ENCODE assay signal across 21 cellular contexts in genomic region chr7:21099432-21099831, GRCh38.
DNase-seq lines count a peak whose midpoint lies in the region; ATAC-seq, FAIRE-seq and TF ChIP-seq lines count a peak whose summit lies in the region.
"Had no signal": no experiment of that assay in that cellular context is flagged by ENCODE, and none has a peak within 500 bp of the region (broad histone marks: within the 10 kb centered on the region; RNA-seq: fewer than 3 reads in every experiment).

No MANE protein-coding gene starts in this region.

- no peaks in the 10 kb centered on the region for H3K9me3 Mint-ChIP-seq in activated naive CD8-positive, alpha-beta T cell treated with anti-CD3 and anti-CD28 coated beads, Interleukin-2, amount 50 U/mL, for 24 hours
- no peaks in the 10 kb centered on the region for H3K9me3 Mint-ChIP-seq in activated naive CD4-positive, alpha-beta T cell treated with anti-CD3 and anti-CD28 coated beads, Interleukin-2, amount 10 ng/mL, durations not matched to agents 7 days and 5 days
- H3K9me3 Mint-ChIP-seq: mesothelial cell of epicardium had no signal

- no peaks in the 10 kb centered on the region for H3K4me1 Mint-ChIP-seq in activated naive CD8-positive, alpha-beta T cell treated with anti-CD3 and anti-CD28 coated beads, Interleukin-2, amount 50 U/mL, for 24 hours
- H3K4me1 Mint-ChIP-seq in activated naive CD4-positive, alpha-beta T cell treated with anti-CD3 and anti-CD28 coated beads, Interleukin-2, amount 10 ng/mL, durations not matched to agents 7 days and 5 days = no peaks in the 10 kb centered on the region
- H3K4me1 Mint-ChIP-seq: activated CD8-positive, alpha-beta memory T cell treated with anti-CD3 and anti-CD28 coated beads, Interleukin-2, amount 10 ng/mL, durations not matched to agents 7 days and 5 days; CD8-positive, alpha-beta memory T cell had no signal

- no peak overlapping the region for H3K4me2 ChIP-seq in keratinocyte (ENCODE audit: control insufficient read depth, extremely low read depth, insufficient read depth, low read depth, low read length)

- FAIRE-seq in keratinocyte (lab: Jason Lieb, UNC) = peak; percentile 34
- FAIRE-seq: small intestine had no signal

- H3K9me3 ChIP-seq in MG63 = no peaks in the 10 kb centered on the region
- no peaks in the 10 kb centered on the region for H3K9me3 ChIP-seq in keratinocyte (ENCODE audit: control insufficient read depth, low read depth, low read length)
- H3K9me3 ChIP-seq in Peyer's patch = no peaks in the 10 kb centered on the region
- H3K9me3 ChIP-seq: stomach had no signal

- CTCF ChIA-PET in activated naive CD4-positive, alpha-beta T cell treated with anti-CD3 and anti-CD28 coated beads, Interleukin-2, amount 10 ng/mL, durations not matched to agents 7 days and 5 days (lab: Charles Lee) = no interaction called here

- no peak for TF ChIP-seq POLR2A in Peyer's patch (IDR thresholded peaks at IDR 0.05)

- DNase-seq in MG63 (peak; percentile 10), keratinocyte (ENCODE audit: low read depth, low spot score) (no peak), Peyer's patch (no peak), HCEC 1CT (no peak)
- DNase-seq in activated naive CD8-positive, alpha-beta T cell treated with anti-CD3 and anti-CD28 coated beads, Interleukin-2, amount 50 U/mL, for 24 hours = no peak
- no peak for DNase-seq in activated naive CD4-positive, alpha-beta T cell treated with anti-CD3 and anti-CD28 coated beads, Interleukin-2, amount 10 ng/mL, durations not matched to agents 7 days and 5 days
- DNase-seq: activated CD8-positive, alpha-beta memory T cell treated with anti-CD3 and anti-CD28 coated beads, Interleukin-2, amount 10 ng/mL, durations not matched to agents 7 days and 5 days; CD8-positive, alpha-beta memory T cell; DND-41; KBM-7; NCI-H1930; NCI-H446 treated with DMSO at 0.1 percent for 48 hours; posterior cingulate gyrus; small intestine; stimulated activated CD4-positive, alpha-beta T cell treated with anti-CD3 and anti-CD28 coated beads, Interleukin-2, amount 100 ng/mL, for 48 hours; stomach had no signal

- peaks cover 3% of the 10 kb centered on the region for H3K27me3 Mint-ChIP-seq in activated naive CD8-positive, alpha-beta T cell treated with anti-CD3 and anti-CD28 coated beads, Interleukin-2, amount 50 U/mL, for 24 hours
- no peaks in the 10 kb centered on the region for H3K27me3 Mint-ChIP-seq in activated naive CD4-positive, alpha-beta T cell treated with anti-CD3 and anti-CD28 coated beads, Interleukin-2, amount 10 ng/mL, durations not matched to agents 7 days and 5 days
- H3K27me3 Mint-ChIP-seq: activated CD8-positive, alpha-beta memory T cell treated with anti-CD3 and anti-CD28 coated beads, Interleukin-2, amount 10 ng/mL, durations not matched to agents 7 days and 5 days had no signal

- peaks cover 1% of the 10 kb centered on the region for H3K9me1 ChIP-seq in keratinocyte (ENCODE audit: control insufficient read depth, extremely low read depth, insufficient read depth, low read length)

- ATAC-seq in GM18867 (IDR thresholded peaks at IDR 0.05; ENCODE audit: unreplicated experiment) (peak; percentile 70), HG02588 (IDR thresholded peaks at IDR 0.05; ENCODE audit: unreplicated experiment) (peak; percentile 68)
- no peak for ATAC-seq in activated naive CD8-positive, alpha-beta T cell treated with anti-CD3 and anti-CD28 coated beads, Interleukin-2, amount 50 U/mL, for 24 hours
- ATAC-seq: activated CD8-positive, alpha-beta memory T cell treated with anti-CD3 and anti-CD28 coated beads, Interleukin-2, amount 10 ng/mL, durations not matched to agents 7 days and 5 days had no signal

- no peaks in the 10 kb centered on the region for H3K27me3 ChIP-seq in MG63
- H3K27me3 ChIP-seq in keratinocyte (ENCODE audit: control insufficient read depth, extremely low read depth, insufficient read depth, low read length) = no peaks in the 10 kb centered on the region
- no peaks in the 10 kb centered on the region for H3K27me3 ChIP-seq in Peyer's patch
- H3K27me3 ChIP-seq: stomach had no signal

- no peak for TF ChIP-seq CTCF in keratinocyte (optimal IDR thresholded peaks at IDR 0.05 in 1 of 3, IDR thresholded peaks at IDR 0.05 in 1 of 3, conservative IDR thresholded peaks at IDR 0.05 in 1 of 3; ENCODE audit: extremely low read depth in 1 of 3, insufficient read depth in 2 of 3, low read length in 3 of 3)
- no peak for TF ChIP-seq CTCF in Peyer's patch (IDR thresholded peaks at IDR 0.05)

- no peak overlapping the region for H3K4me3 Mint-ChIP-seq in activated naive CD8-positive, alpha-beta T cell treated with anti-CD3 and anti-CD28 coated beads, Interleukin-2, amount 50 U/mL, for 24 hours
- no peak overlapping the region for H3K4me3 Mint-ChIP-seq in activated naive CD4-positive, alpha-beta T cell treated with anti-CD3 and anti-CD28 coated beads, Interleukin-2, amount 10 ng/mL, durations not matched to agents 7 days and 5 days
- H3K4me3 Mint-ChIP-seq: activated CD8-positive, alpha-beta memory T cell treated with anti-CD3 and anti-CD28 coated beads, Interleukin-2, amount 10 ng/mL, durations not matched to agents 7 days and 5 days; CD8-positive, alpha-beta memory T cell; mesothelial cell of epicardium; nephron; type B pancreatic cell had no signal

- H3K36me3 ChIP-seq in MG63 (no peaks in the 10 kb centered on the region), keratinocyte (ENCODE audit: control insufficient read depth in 2 of 2, extremely low read depth in 1 of 2, insufficient read depth in 2 of 2, low read length in 2 of 2) (no peaks in the 10 kb centered on the region), Peyer's patch (no peaks in the 10 kb centered on the region)
- H3K36me3 ChIP-seq: stomach had no signal

- H3K36me3 Mint-ChIP-seq in activated naive CD8-positive, alpha-beta T cell treated with anti-CD3 and anti-CD28 coated beads, Interleukin-2, amount 50 U/mL, for 24 hours (ENCODE audit: low read depth) = no peaks in the 10 kb centered on the region
- H3K36me3 Mint-ChIP-seq in activated naive CD4-positive, alpha-beta T cell treated with anti-CD3 and anti-CD28 coated beads, Interleukin-2, amount 10 ng/mL, durations not matched to agents 7 days and 5 days = no peaks in the 10 kb centered on the region
- H3K36me3 Mint-ChIP-seq: activated CD8-positive, alpha-beta memory T cell treated with anti-CD3 and anti-CD28 coated beads, Interleukin-2, amount 10 ng/mL, durations not matched to agents 7 days and 5 days; CD8-positive, alpha-beta memory T cell; mesothelial cell of epicardium; type B pancreatic cell had no signal

- no peaks in the 10 kb centered on the region for H4K20me1 ChIP-seq in keratinocyte (ENCODE audit: control insufficient read depth, extremely low read depth, insufficient read depth, low read length)

- H3K79me2 ChIP-seq in keratinocyte (ENCODE audit: control insufficient read depth, insufficient read depth, low read length) = no peaks in the 10 kb centered on the region

- H3K4me1 ChIP-seq in keratinocyte (ENCODE audit: control insufficient read depth, extremely low read depth, insufficient read depth, low read length) (peaks cover 12% of the 10 kb centered on the region), Peyer's patch (peaks cover 0 to 12% (median 0%) of the 10 kb centered on the region in 4 donors)

- H3K27ac ChIP-seq in keratinocyte (ENCODE audit: control insufficient read depth, insufficient read depth, low read length) = no peak overlapping the region
- no peak overlapping the region for H3K27ac ChIP-seq in Peyer's patch
- H3K27ac ChIP-seq: stomach had no signal

- no peak overlapping the region for H3K27ac Mint-ChIP-seq in activated naive CD8-positive, alpha-beta T cell treated with anti-CD3 and anti-CD28 coated beads, Interleukin-2, amount 50 U/mL, for 24 hours
- H3K27ac Mint-ChIP-seq in activated naive CD4-positive, alpha-beta T cell treated with anti-CD3 and anti-CD28 coated beads, Interleukin-2, amount 10 ng/mL, durations not matched to agents 7 days and 5 days = no peak overlapping the region
- H3K27ac Mint-ChIP-seq: activated CD8-positive, alpha-beta memory T cell treated with anti-CD3 and anti-CD28 coated beads, Interleukin-2, amount 10 ng/mL, durations not matched to agents 7 days and 5 days; CD8-positive, alpha-beta memory T cell; mesothelial cell of epicardium; nephron; type B pancreatic cell had no signal

- H3K4me3 ChIP-seq in MG63 (no peak overlapping the region), keratinocyte (ENCODE audit: control insufficient read depth in 2 of 3, extremely low read depth in 1 of 3, insufficient read depth in 2 of 3, low read depth in 1 of 3, low read length in 3 of 3) (no peak overlapping the region), Peyer's patch (no peak overlapping the region)
- H3K4me3 ChIP-seq: stomach had no signal

- H3K9ac ChIP-seq in keratinocyte (ENCODE audit: control insufficient read depth, extremely low read depth, insufficient read depth, low read length) = no peak overlapping the region

- dilution Hi-C loops in keratinocyte (cut with MboI; ENCODE audit: extremely low pct_ligation_motif_present, low sequenced_read_pairs) = no loop called here

- H2AFZ ChIP-seq in keratinocyte (ENCODE audit: control insufficient read depth, low read length) = no peak overlapping the region
